Comparison of ENCODE assay signal across 1 cellular context in genomic region chr7:47535033-47535703, GRCh38.
TF ChIP-seq lines count a peak whose summit lies in the region.

No MANE protein-coding gene starts in this region.

TF ChIP-seq in HepG2, 621 proteins besides CTCF, POLR2A, EP300 and RAD21 (continued from another document and continues in another):
- TF ChIP-seq ZNF33B (CRISPR knock-in tag; IDR thresholded peaks at IDR 0.05) (no peak), ZNF225 (CRISPR knock-in tag; IDR thresholded peaks at IDR 0.05) (no peak), ZSCAN31 (CRISPR knock-in tag; IDR thresholded peaks at IDR 0.05; ENCODE audit: low read depth) (no peak), IRX3 (CRISPR knock-in tag; IDR thresholded peaks at IDR 0.05; ENCODE audit: borderline replicate concordance, low read depth) (no peak), ZHX2 (IDR thresholded peaks at IDR 0.05; ENCODE audit: low read depth) (no peak), ZHX2 (CRISPR knock-in tag; IDR thresholded peaks at IDR 0.05; ENCODE audit: borderline replicate concordance) (no peak), TBX2 (CRISPR knock-in tag; IDR thresholded peaks at IDR 0.05; ENCODE audit: borderline replicate concordance) (0 out of 2 replicates have a peak, but pooled peaks have one; percentile 60), TEF (CRISPR knock-in tag; IDR thresholded peaks at IDR 0.05) (no peak), MLX (CRISPR knock-in tag; IDR thresholded peaks at IDR 0.05) (peak; percentile 45; the same call in 1 of the 2 replicates), ARHGAP35 (CRISPR knock-in tag; IDR thresholded peaks at IDR 0.05; ENCODE audit: borderline replicate concordance) (no peak), HMGXB4 (CRISPR knock-in tag; IDR thresholded peaks at IDR 0.05; ENCODE audit: borderline replicate concordance in 1 of 2, low read depth in 1 of 2) (no peak), HOXA5 (CRISPR knock-in tag; IDR thresholded peaks at IDR 0.05) (0 out of 2 replicates have a peak, but pooled peaks have one; percentile 49), HNF4A (CRISPR knock-in tag; IDR thresholded peaks at IDR 0.05) (peak; percentile 95), ZNF530 (CRISPR knock-in tag; IDR thresholded peaks at IDR 0.05; ENCODE audit: low read depth) (no peak), CBX2 (IDR thresholded peaks at IDR 0.05; ENCODE audit: low read depth, low read length) (no peak), CBX2 (CRISPR knock-in tag; IDR thresholded peaks at IDR 0.05; ENCODE audit: low read depth) (no peak), ZBTB44 (CRISPR knock-in tag; IDR thresholded peaks at IDR 0.05) (no peak), ZBTB10 (CRISPR knock-in tag; IDR thresholded peaks at IDR 0.05; ENCODE audit: borderline replicate concordance) (no peak), ZNF468 (CRISPR knock-in tag; IDR thresholded peaks at IDR 0.05) (no peak), ZNF761 (CRISPR knock-in tag; conservative IDR thresholded peaks at IDR 0.05) (0 out of 2 replicates have a peak, but pooled peaks have one; percentile 12), ZBTB25 (CRISPR knock-in tag; IDR thresholded peaks at IDR 0.05) (no peak), ZNF570 (CRISPR knock-in tag; IDR thresholded peaks at IDR 0.05; ENCODE audit: borderline replicate concordance) (no peak), FOXO1 (CRISPR knock-in tag; IDR thresholded peaks at IDR 0.05) (peak; percentile 40; the same call in 1 of the 2 replicates), TP53 (CRISPR knock-in tag; conservative IDR thresholded peaks at IDR 0.05) (no peak), ZNF577 (CRISPR knock-in tag; IDR thresholded peaks at IDR 0.05; ENCODE audit: borderline replicate concordance, low read depth) (no peak), FOSL1 (CRISPR knock-in tag; IDR thresholded peaks at IDR 0.05; ENCODE audit: borderline replicate concordance) (no peak), SNRNP70 (IDR thresholded peaks at IDR 0.05; ENCODE audit: low read depth, low read length) (no peak), GATA4 (IDR thresholded peaks at IDR 0.05; ENCODE audit: borderline replicate concordance, low read depth) (no peak), ZNF691 (CRISPR knock-in tag; IDR thresholded peaks at IDR 0.05; ENCODE audit: borderline replicate concordance, low read depth) (no peak; the same call in 1 of the 2 replicates), ZNF567 (CRISPR knock-in tag; IDR thresholded peaks at IDR 0.05; ENCODE audit: borderline replicate concordance) (no peak), TERF1 (CRISPR knock-in tag; IDR thresholded peaks at IDR 0.05) (no peak), ZNF629 (CRISPR knock-in tag; conservative IDR thresholded peaks at IDR 0.05) (no peak; the same call in 1 of the 2 replicates), ZNF263 (CRISPR knock-in tag; IDR thresholded peaks at IDR 0.05) (peak; percentile 20; the same call in 1 of the 2 replicates), JUNB (CRISPR knock-in tag; IDR thresholded peaks at IDR 0.05; ENCODE audit: borderline replicate concordance) (no peak), ATF5 (CRISPR knock-in tag; IDR thresholded peaks at IDR 0.05; ENCODE audit: low read depth) (no peak), ZMYM4 (CRISPR knock-in tag; IDR thresholded peaks at IDR 0.05) (peak; percentile 53; the same call in 1 of the 2 replicates), EHMT2 (IDR thresholded peaks at IDR 0.05; ENCODE audit: borderline replicate concordance, low read depth, low read length) (no peak), ZNF773 (CRISPR knock-in tag; IDR thresholded peaks at IDR 0.05; ENCODE audit: borderline replicate concordance) (no peak), TOE1 (CRISPR knock-in tag; IDR thresholded peaks at IDR 0.05) (no peak), PBX3 (CRISPR knock-in tag; IDR thresholded peaks at IDR 0.05; ENCODE audit: borderline replicate concordance) (no peak), HMG20B (CRISPR knock-in tag; conservative IDR thresholded peaks at IDR 0.05) (no peak), THYN1 (CRISPR knock-in tag; IDR thresholded peaks at IDR 0.05; ENCODE audit: borderline replicate concordance, low read depth) (no peak), ZNF737 (CRISPR knock-in tag; IDR thresholded peaks at IDR 0.05; ENCODE audit: borderline replicate concordance) (no peak), ZNF354B (CRISPR knock-in tag; IDR thresholded peaks at IDR 0.05) (no peak)
